Comparison of ENCODE assay signal across 38 cellular contexts in the genomic region with DNA sequence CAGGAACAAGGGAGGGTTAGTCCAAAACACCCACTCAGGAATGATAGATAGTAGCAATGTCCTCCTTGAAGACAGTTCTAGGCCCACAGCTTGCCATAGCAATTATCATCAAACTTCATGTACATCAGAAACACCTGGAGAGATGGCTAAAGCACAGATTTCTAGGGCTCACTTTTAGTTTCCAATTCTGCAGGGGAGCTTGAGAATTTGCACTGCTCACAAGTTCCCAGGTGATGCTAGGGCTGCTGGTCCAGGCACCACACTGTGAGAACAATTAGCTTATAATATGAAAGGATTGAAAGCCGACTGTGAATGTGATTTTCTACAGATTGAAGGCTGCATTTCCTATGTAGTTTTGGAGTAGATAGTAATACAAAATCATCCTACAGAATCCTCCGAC. TPM values are rescaled to one million over a fixed set of nuclear protein-coding genes. Genes with fewer than 3 reads are reported as not detected.
"Had no signal": no experiment of that assay in that cellular context is flagged by ENCODE, and none has a peak within 500 bp of the region (broad histone marks: within the 10 kb centered on the region; RNA-seq: fewer than 3 reads in every experiment).

No MANE protein-coding gene starts in this region.

- H3K4me1 ChIP-seq: ascending aorta, colonic mucosa had no signal

- H3K4me3 ChIP-seq: ascending aorta, cardiac muscle cell, colonic mucosa had no signal

- H3K4me1 Mint-ChIP-seq: activated CD4-positive, alpha-beta memory T cell treated with anti-CD3 and anti-CD28 coated beads, Interleukin-2, amount 10 ng/mL, durations not matched to agents 7 days and 5 days; activated CD4-positive, alpha-beta T cell treated with anti-CD3 and anti-CD28 coated beads for 36 hours; activated CD4-positive, alpha-beta T cell treated with anti-CD3 and anti-CD28 coated beads, Interleukin-2, amount 10 ng/mL, durations not matched to agents 7 days and 5 days; activated naive CD4-positive, alpha-beta T cell treated with anti-CD3 and anti-CD28 coated beads, Interleukin-2, amount 10 ng/mL, durations not matched to agents 7 days and 5 days; activated naive CD4-positive, alpha-beta T cell treated with anti-CD3 and anti-CD28 coated beads, Interleukin-2, amount 50 U/mL, for 24 hours; activated naive CD8-positive, alpha-beta T cell treated with anti-CD3 and anti-CD28 coated beads, Interleukin-2, amount 10 ng/mL, durations not matched to agents 7 days and 5 days; activated naive CD8-positive, alpha-beta T cell treated with anti-CD3 and anti-CD28 coated beads, Interleukin-2, amount 50 U/mL, for 24 hours; brain; central memory CD8-positive, alpha-beta T cell had no signal

- H3K36me3 Mint-ChIP-seq: activated naive CD4-positive, alpha-beta T cell treated with anti-CD3 and anti-CD28 coated beads, Interleukin-2, amount 10 ng/mL, durations not matched to agents 7 days and 5 days; activated naive CD4-positive, alpha-beta T cell treated with anti-CD3 and anti-CD28 coated beads, Interleukin-2, amount 50 U/mL, for 24 hours; activated naive CD8-positive, alpha-beta T cell treated with anti-CD3 and anti-CD28 coated beads, Interleukin-2, amount 10 ng/mL, durations not matched to agents 7 days and 5 days; brain had no signal

- H3K9me3 Mint-ChIP-seq: activated CD4-positive, alpha-beta memory T cell treated with anti-CD3 and anti-CD28 coated beads, Interleukin-2, amount 10 ng/mL, durations not matched to agents 7 days and 5 days; activated CD4-positive, alpha-beta T cell treated with anti-CD3 and anti-CD28 coated beads, Interleukin-2, amount 10 ng/mL, durations not matched to agents 7 days and 5 days; activated naive CD4-positive, alpha-beta T cell treated with anti-CD3 and anti-CD28 coated beads, Interleukin-2, amount 10 ng/mL, durations not matched to agents 7 days and 5 days; activated naive CD4-positive, alpha-beta T cell treated with anti-CD3 and anti-CD28 coated beads, Interleukin-2, amount 50 U/mL, for 24 hours; activated naive CD8-positive, alpha-beta T cell treated with anti-CD3 and anti-CD28 coated beads, Interleukin-2, amount 10 ng/mL, durations not matched to agents 7 days and 5 days; activated naive CD8-positive, alpha-beta T cell treated with anti-CD3 and anti-CD28 coated beads, Interleukin-2, amount 50 U/mL, for 24 hours; activated T-cell treated with anti-CD3 and anti-CD28 coated beads, Interleukin-2, amount 50 U/mL, for 24 hours; activated T-helper 2 cell treated with anti-CD3 and anti-CD28 coated beads, Interferon-gamma antibody, Interleukin-2, Interleukin-4, amounts not matched to agents 10 μg/mL and 5 μg/mL and 100 μg/mL, durations not matched to agents 14 hours and 24 hours and 36 hours; brain; central memory CD8-positive, alpha-beta T cell; T-helper 1 cell treated with Interleukin-12 subunit alpha and Interleukin-12 subunit beta and Interleukin-4 antibody, amounts not matched to agents 30 μg/mL and 1 μg/mL, for 36 hours; T-helper 2 cell treated with Interferon-gamma antibody and Interleukin-4, amounts not matched to agents 5 μg/mL and 100 μg/mL, for 36 hours had no signal

- DNase-seq: activated CD4-positive, alpha-beta memory T cell treated with anti-CD3 and anti-CD28 coated beads, Interleukin-2, amount 10 ng/mL, durations not matched to agents 7 days and 5 days; activated CD4-positive, alpha-beta T cell treated with anti-CD3 and anti-CD28 coated beads for 1 hour; activated CD4-positive, alpha-beta T cell treated with anti-CD3 and anti-CD28 coated beads for 36 hours; activated CD4-positive, alpha-beta T cell treated with anti-CD3 and anti-CD28 coated beads for 48 hours; activated CD4-positive, alpha-beta T cell treated with anti-CD3 and anti-CD28 coated beads, Interleukin-2, amount 10 ng/mL, durations not matched to agents 7 days and 5 days; activated CD4-positive, alpha-beta T cell treated with anti-CD3 and anti-CD28 coated beads, Interleukin-2, amount 50 U/mL, for 48 hours; activated CD4-positive, CD25-positive, alpha-beta regulatory T cell; activated CD8-positive, alpha-beta memory T cell treated with anti-CD3 and anti-CD28 coated beads, Interleukin-2, amount 50 U/mL, for 4 hours; activated effector memory CD4-positive, alpha-beta T cell treated with Interleukin-2 at 50 U/mL for 16 hours; activated gamma-delta T cell; activated naive CD4-positive, alpha-beta T cell treated with anti-CD3 and anti-CD28 coated beads, Interleukin-2, amount 10 ng/mL, durations not matched to agents 7 days and 5 days; activated naive CD4-positive, alpha-beta T cell treated with Interleukin-2 at 50 U/mL for 16 hours; activated naive CD8-positive, alpha-beta T cell treated with anti-CD3 and anti-CD28 coated beads, Interleukin-2, amount 10 ng/mL, durations not matched to agents 7 days and 5 days; activated naive CD8-positive, alpha-beta T cell treated with anti-CD3 and anti-CD28 coated beads, Interleukin-2, amount 50 U/mL, for 24 hours; activated T-cell treated with anti-CD3 and anti-CD28 coated beads, Interleukin-2, amount 50 U/mL, for 24 hours; activated T-cell treated with anti-CD3 and anti-CD28 coated beads, Interleukin-2, amount 50 U/mL, for 48 hours; amygdala; anterior cingulate cortex; caudate nucleus; cerebellar nuclear complex; colonic mucosa; T-helper 2 cell; T-helper 9 cell had no signal

- H3K27ac Mint-ChIP-seq: activated CD4-positive, alpha-beta memory T cell treated with anti-CD3 and anti-CD28 coated beads, Interleukin-2, amount 10 ng/mL, durations not matched to agents 7 days and 5 days; activated CD4-positive, alpha-beta T cell treated with anti-CD3 and anti-CD28 coated beads for 36 hours; activated CD4-positive, alpha-beta T cell treated with anti-CD3 and anti-CD28 coated beads, Interleukin-2, amount 10 ng/mL, durations not matched to agents 7 days and 5 days; activated naive CD4-positive, alpha-beta T cell treated with anti-CD3 and anti-CD28 coated beads, Interleukin-2, amount 10 ng/mL, durations not matched to agents 7 days and 5 days; activated naive CD4-positive, alpha-beta T cell treated with anti-CD3 and anti-CD28 coated beads, Interleukin-2, amount 50 U/mL, for 24 hours; activated naive CD8-positive, alpha-beta T cell; activated naive CD8-positive, alpha-beta T cell treated with anti-CD3 and anti-CD28 coated beads, Interleukin-2, amount 10 ng/mL, durations not matched to agents 7 days and 5 days; activated naive CD8-positive, alpha-beta T cell treated with anti-CD3 and anti-CD28 coated beads, Interleukin-2, amount 50 U/mL, for 24 hours; activated T-cell treated with anti-CD3 and anti-CD28 coated beads, Interleukin-2, amount 50 U/mL, for 24 hours; activated T-helper 2 cell treated with anti-CD3 and anti-CD28 coated beads, Interferon-gamma antibody, Interleukin-2, Interleukin-4, amounts not matched to agents 10 μg/mL and 5 μg/mL and 100 μg/mL, durations not matched to agents 14 hours and 24 hours and 36 hours; brain; T-helper 1 cell treated with Interleukin-12 subunit alpha and Interleukin-12 subunit beta and Interleukin-4 antibody, amounts not matched to agents 30 μg/mL and 1 μg/mL, for 36 hours; T-helper 2 cell treated with Interferon-gamma antibody and Interleukin-4, amounts not matched to agents 5 μg/mL and 100 μg/mL, for 36 hours had no signal

- H3K27ac ChIP-seq: ascending aorta, cardiac muscle cell, colonic mucosa, VCaP had no signal

- H3K27me3 ChIP-seq: ascending aorta, cardiac muscle cell, colonic mucosa had no signal

- H3K36me3 ChIP-seq: ascending aorta, cardiac muscle cell, colonic mucosa had no signal

- ATAC-seq: activated CD4-positive, alpha-beta T cell treated with anti-CD3 and anti-CD28 coated beads for 36 hours; activated CD4-positive, CD25-positive, alpha-beta regulatory T cell treated with anti-CD3 and anti-CD28 coated beads, Interleukin-2, amount 50 U/mL, for 24 hours; activated naive CD8-positive, alpha-beta T cell treated with anti-CD3 and anti-CD28 coated beads, Interleukin-2, amount 50 U/mL, for 24 hours had no signal

- H3K9me3 ChIP-seq: ascending aorta, colonic mucosa had no signal

- H3K4me3 Mint-ChIP-seq: activated CD4-positive, alpha-beta memory T cell treated with anti-CD3 and anti-CD28 coated beads, Interleukin-2, amount 10 ng/mL, durations not matched to agents 7 days and 5 days; activated CD4-positive, alpha-beta T cell treated with anti-CD3 and anti-CD28 coated beads for 36 hours; activated CD4-positive, alpha-beta T cell treated with anti-CD3 and anti-CD28 coated beads, Interleukin-2, amount 10 ng/mL, durations not matched to agents 7 days and 5 days; activated naive CD4-positive, alpha-beta T cell treated with anti-CD3 and anti-CD28 coated beads, Interleukin-2, amount 10 ng/mL, durations not matched to agents 7 days and 5 days; activated naive CD4-positive, alpha-beta T cell treated with anti-CD3 and anti-CD28 coated beads, Interleukin-2, amount 50 U/mL, for 24 hours; activated naive CD8-positive, alpha-beta T cell; activated naive CD8-positive, alpha-beta T cell treated with anti-CD3 and anti-CD28 coated beads, Interleukin-2, amount 10 ng/mL, durations not matched to agents 7 days and 5 days; activated naive CD8-positive, alpha-beta T cell treated with anti-CD3 and anti-CD28 coated beads, Interleukin-2, amount 50 U/mL, for 24 hours; activated T-cell treated with anti-CD3 and anti-CD28 coated beads, Interleukin-2, amount 50 U/mL, for 24 hours; brain; central memory CD8-positive, alpha-beta T cell; T-helper 1 cell treated with Interleukin-12 subunit alpha and Interleukin-12 subunit beta and Interleukin-4 antibody, amounts not matched to agents 30 μg/mL and 1 μg/mL, for 36 hours; T-helper 2 cell treated with Interferon-gamma antibody and Interleukin-4, amounts not matched to agents 5 μg/mL and 100 μg/mL, for 36 hours had no signal

RNA-seq across cellular contexts. Expression of gene DEFB126, which starts 3.5 kb away (rescaled TPM):
- total RNA-seq: activated CD4-positive, alpha-beta memory T cell treated with anti-CD3 and anti-CD28 coated beads, Interleukin-2, amount 10 ng/mL, durations not matched to agents 7 days and 5 days; activated CD4-positive, alpha-beta T cell treated with anti-CD3 and anti-CD28 coated beads for 36 hours; activated CD4-positive, alpha-beta T cell treated with anti-CD3 and anti-CD28 coated beads, Interleukin-2, amount 10 ng/mL, durations not matched to agents 7 days and 5 days; activated CD8-positive, alpha-beta memory T cell treated with anti-CD3 and anti-CD28 coated beads for 36 hours; activated naive CD8-positive, alpha-beta T cell treated with anti-CD3 and anti-CD28 coated beads, Interleukin-2, amount 10 ng/mL, durations not matched to agents 7 days and 5 days; activated T-helper 2 cell treated with anti-CD3 and anti-CD28 coated beads, Interferon-gamma antibody, Interleukin-2, Interleukin-4, amounts not matched to agents 10 μg/mL and 5 μg/mL and 100 μg/mL, durations not matched to agents 14 hours and 24 hours and 36 hours; ascending aorta; bronchial epithelial cell; cardiac muscle cell; chondrocyte; colonic mucosa had no signal
- polyA plus RNA-seq: adipose tissue, cardiac muscle cell had no signal

RNA-seq across cellular contexts. Expression of gene DEFB127, which starts 11.4 kb away (rescaled TPM):
- total RNA-seq: activated CD4-positive, alpha-beta memory T cell treated with anti-CD3 and anti-CD28 coated beads, Interleukin-2, amount 10 ng/mL, durations not matched to agents 7 days and 5 days; activated CD4-positive, alpha-beta T cell treated with anti-CD3 and anti-CD28 coated beads for 36 hours; activated CD4-positive, alpha-beta T cell treated with anti-CD3 and anti-CD28 coated beads, Interleukin-2, amount 10 ng/mL, durations not matched to agents 7 days and 5 days; activated CD8-positive, alpha-beta memory T cell treated with anti-CD3 and anti-CD28 coated beads for 36 hours; activated naive CD8-positive, alpha-beta T cell treated with anti-CD3 and anti-CD28 coated beads, Interleukin-2, amount 10 ng/mL, durations not matched to agents 7 days and 5 days; activated T-helper 2 cell treated with anti-CD3 and anti-CD28 coated beads, Interferon-gamma antibody, Interleukin-2, Interleukin-4, amounts not matched to agents 10 μg/mL and 5 μg/mL and 100 μg/mL, durations not matched to agents 14 hours and 24 hours and 36 hours; ascending aorta; bronchial epithelial cell; cardiac muscle cell; chondrocyte; colonic mucosa had no signal
- polyA plus RNA-seq: adipose tissue, cardiac muscle cell had no signal

RNA-seq across cellular contexts. Expression of gene DEFB128, which starts 43.6 kb away (rescaled TPM):
- total RNA-seq: activated CD4-positive, alpha-beta memory T cell treated with anti-CD3 and anti-CD28 coated beads, Interleukin-2, amount 10 ng/mL, durations not matched to agents 7 days and 5 days; activated CD4-positive, alpha-beta T cell treated with anti-CD3 and anti-CD28 coated beads for 36 hours; activated CD4-positive, alpha-beta T cell treated with anti-CD3 and anti-CD28 coated beads, Interleukin-2, amount 10 ng/mL, durations not matched to agents 7 days and 5 days; activated CD8-positive, alpha-beta memory T cell treated with anti-CD3 and anti-CD28 coated beads for 36 hours; activated naive CD8-positive, alpha-beta T cell treated with anti-CD3 and anti-CD28 coated beads, Interleukin-2, amount 10 ng/mL, durations not matched to agents 7 days and 5 days; activated T-helper 2 cell treated with anti-CD3 and anti-CD28 coated beads, Interferon-gamma antibody, Interleukin-2, Interleukin-4, amounts not matched to agents 10 μg/mL and 5 μg/mL and 100 μg/mL, durations not matched to agents 14 hours and 24 hours and 36 hours; ascending aorta; bronchial epithelial cell; cardiac muscle cell; chondrocyte; colonic mucosa had no signal
- polyA plus RNA-seq: adipose tissue, cardiac muscle cell had no signal

RNA-seq across cellular contexts. Expression of gene DEFB125, which starts 58.4 kb away (rescaled TPM):
- total RNA-seq: activated CD4-positive, alpha-beta memory T cell treated with anti-CD3 and anti-CD28 coated beads, Interleukin-2, amount 10 ng/mL, durations not matched to agents 7 days and 5 days; activated CD4-positive, alpha-beta T cell treated with anti-CD3 and anti-CD28 coated beads for 36 hours; activated CD4-positive, alpha-beta T cell treated with anti-CD3 and anti-CD28 coated beads, Interleukin-2, amount 10 ng/mL, durations not matched to agents 7 days and 5 days; activated CD8-positive, alpha-beta memory T cell treated with anti-CD3 and anti-CD28 coated beads for 36 hours; activated naive CD8-positive, alpha-beta T cell treated with anti-CD3 and anti-CD28 coated beads, Interleukin-2, amount 10 ng/mL, durations not matched to agents 7 days and 5 days; activated T-helper 2 cell treated with anti-CD3 and anti-CD28 coated beads, Interferon-gamma antibody, Interleukin-2, Interleukin-4, amounts not matched to agents 10 μg/mL and 5 μg/mL and 100 μg/mL, durations not matched to agents 14 hours and 24 hours and 36 hours; ascending aorta; bronchial epithelial cell; cardiac muscle cell; chondrocyte; colonic mucosa had no signal
- polyA plus RNA-seq: adipose tissue, cardiac muscle cell had no signal
